ENCODE assay signal across 8 cellular contexts in genomic region chr19:31350033-31350692, GRCh38. TPM values are rescaled to one million over a fixed set of nuclear protein-coding genes. Genes with fewer than 3 reads are reported as not detected.
DNase-seq lines count a peak whose midpoint lies in the region; ATAC-seq lines count a peak whose summit lies in the region.

No MANE protein-coding gene starts in this region.

- H3K4me1 ChIP-seq in naive thymus-derived CD4-positive, alpha-beta T cell (ENCODE audit: control insufficient read depth in 2 of 2, insufficient read depth in 2 of 2, low read length in 2 of 2): peaks cover 19 to 27% of the 10 kb centered on the region in 2 donors

- H3K27ac ChIP-seq in epithelial cell of prostate: peak overlapping the region; percentile 67
- no peak overlapping the region for H3K27ac ChIP-seq in naive thymus-derived CD4-positive, alpha-beta T cell (ENCODE audit: low read depth, low read length)

- H3K36me3 Mint-ChIP-seq in naive thymus-derived CD4-positive, alpha-beta T cell: peaks cover 0 to 2% (median 0%) of the 10 kb centered on the region in 5 donors

- ATAC-seq in naive thymus-derived CD4-positive, alpha-beta T cell: no peak

- peaks cover 0 to 3% (median 0%) of the 10 kb centered on the region in 11 donors for H3K9me3 Mint-ChIP-seq in naive thymus-derived CD4-positive, alpha-beta T cell

- H3K4me3 ChIP-seq in MG63: peak overlapping the region; percentile 98
- H3K4me3 ChIP-seq in naive thymus-derived CD4-positive, alpha-beta T cell (ENCODE audit: low read length): peak overlapping the region; percentile 37

- DNase-seq in AG20443 (ENCODE audit: low spot score) (peak; percentile 66), MG63 (peak; percentile 63), epithelial cell of prostate (ENCODE audit: low read depth, low spot score) (no peak), Kasumi-1 (lab: John Stamatoyannopoulos, UW) (no peak), DMS53 treated with DMSO at 0.1 percent for 48 hours (lab: John Stamatoyannopoulos, UW; ENCODE audit: unreplicated experiment) (no peak), GDM1 (lab: John Stamatoyannopoulos, UW) (no peak)
- peak in 1 of 9 donors; percentile 32 for DNase-seq in naive thymus-derived CD4-positive, alpha-beta T cell
- DNase-seq in activated CD4-positive, CD25-positive, alpha-beta regulatory T cell treated with anti-CD3 and anti-CD28 coated beads, Interleukin-2, amount 50 U/mL, for 72 hours: no peak

- H3K9me3 ChIP-seq in MG63: no peaks in the 10 kb centered on the region
- H3K9me3 ChIP-seq in naive thymus-derived CD4-positive, alpha-beta T cell (ENCODE audit: control insufficient read depth in 2 of 3, low read length in 3 of 3): no peaks in the 10 kb centered on the region

- no peaks in the 10 kb centered on the region for H3K27me3 ChIP-seq in MG63
- peaks cover 30 to 40% of the 10 kb centered on the region in 2 donors for H3K27me3 ChIP-seq in naive thymus-derived CD4-positive, alpha-beta T cell (ENCODE audit: control insufficient read depth in 2 of 2, insufficient read depth in 2 of 2, low read length in 2 of 2)

- peak overlapping the region in 5 of 10 donors; percentile 57 to 93 (median 68) for H3K4me3 Mint-ChIP-seq in naive thymus-derived CD4-positive, alpha-beta T cell

- intact Hi-C loops in naive thymus-derived CD4-positive, alpha-beta T cell (cut with micrococcal nuclease): loop anchor here (2.0 to 10.0 kb wide), 4 partner anchors 668 to 1823 kb away; partner anchors contain the start of genes PDCD5 (in 2 of the 2) and VSTM2B (in 1 of the 2)

- no peak overlapping the region for H3K27ac Mint-ChIP-seq in naive thymus-derived CD4-positive, alpha-beta T cell

- peaks cover 60 to 75% (median 61%) of the 10 kb centered on the region in 5 donors for H3K27me3 Mint-ChIP-seq in naive thymus-derived CD4-positive, alpha-beta T cell

- CTCF ChIA-PET in naive thymus-derived CD4-positive, alpha-beta T cell (lab: Charles Lee): no interaction called here

- POLR2A ChIA-PET in naive thymus-derived CD4-positive, alpha-beta T cell (lab: Charles Lee): no interaction called here

- H3K4me1 Mint-ChIP-seq in naive thymus-derived CD4-positive, alpha-beta T cell: peaks cover 32 to 46% (median 40%) of the 10 kb centered on the region in 7 donors

- H3K36me3 ChIP-seq in MG63: peaks cover 6% of the 10 kb centered on the region
- H3K36me3 ChIP-seq in naive thymus-derived CD4-positive, alpha-beta T cell (ENCODE audit: control insufficient read depth in 2 of 3, insufficient read depth in 3 of 3, low read length in 3 of 3): no peaks in the 10 kb centered on the region

RNA-seq across cellular contexts. Expression of gene TSHZ3, which starts 0.9 kb away (rescaled TPM):
- 2.2 and 2.6 TPM in 2 replicates for total RNA-seq in MG63 (2014; rRNA removed; shearing (Covaris generic); ENCODE audit: low replicate concordance)
- total RNA-seq in naive thymus-derived CD4-positive, alpha-beta T cell: 1 to 10 TPM in 2 of 5 experiments, under 1 TPM in 3; 0.08 to 6.0 (median 0.19) TPM
- under 1 TPM in 1 of 2 donors, not detected in 1; 0.21 TPM for polyA plus RNA-seq in naive thymus-derived CD4-positive, alpha-beta T cell

Comparison
In these comparisons a context has a peak if more than half of its experiments do, and no peak if none do; other contexts are left out.
1. DNase-seq: peak in AG20443 (single experiment) and MG63 (single experiment); none in epithelial cell of prostate (single experiment), activated CD4-positive, CD25-positive, alpha-beta regulatory T cell treated with anti-CD3 and anti-CD28 coated beads, Interleukin-2, amount 50 U/mL, for 72 hours (single experiment), Kasumi-1 (0 of 2), DMS53 treated with DMSO at 0.1 percent for 48 hours (single experiment) and GDM1 (single experiment).